In the genomic region with DNA sequence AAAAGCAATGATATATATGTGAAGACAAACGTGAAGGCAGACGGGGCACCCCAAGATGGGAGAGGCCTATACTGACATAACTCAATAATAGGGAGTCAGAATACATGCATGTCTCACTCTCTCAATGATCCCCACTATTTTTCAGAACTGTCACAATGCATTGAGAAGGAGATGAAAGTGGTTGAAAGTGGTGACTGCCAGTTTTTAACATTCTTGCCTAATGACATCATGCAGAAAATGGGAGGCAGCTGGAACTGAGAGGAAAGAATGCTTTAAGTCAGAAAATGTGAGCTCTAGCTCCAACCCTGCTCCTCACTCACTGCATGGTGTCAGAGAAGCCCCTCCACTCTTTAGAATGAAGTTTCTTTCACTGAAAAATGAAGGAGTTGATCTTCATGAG, we compare ENCODE assay signal across 14 cellular contexts. TPM values are rescaled to one million over a fixed set of nuclear protein-coding genes. Genes with fewer than 3 reads are reported as not detected.
DNase-seq lines count a peak whose midpoint lies in the region; ATAC-seq, FAIRE-seq and TF ChIP-seq lines count a peak whose summit lies in the region.
"Had no signal": no experiment of that assay in that cellular context is flagged by ENCODE, and none has a peak within 500 bp of the region (broad histone marks: within the 10 kb centered on the region; RNA-seq: fewer than 3 reads in every experiment).

No MANE protein-coding gene starts in this region.

- ATAC-seq in left ventricle myocardium superior (peak; percentile 18), GM12878 (peak; percentile 54), GM18502 (IDR thresholded peaks at IDR 0.05; ENCODE audit: poor library complexity, unreplicated experiment) (no peak)
- ATAC-seq: natural killer cell treated with Interleukin-12 subunit alpha and Interleukin-12 subunit beta and Interleukin-15 and Interleukin-18, amount 100 ng/mL, for 72 hours had no signal

- no peak for TF ChIP-seq CTCF in right atrium auricular region (IDR thresholded peaks at IDR 0.05)
- no peak for TF ChIP-seq CTCF in GM12878 (IDR thresholded peaks at IDR 0.05 in 2 of 3, conservative IDR thresholded peaks at IDR 0.05 in 1 of 3; ENCODE audit: control insufficient read depth in 2 of 3, extremely low read depth in 1 of 3, insufficient read depth in 1 of 3, low read depth in 3 of 3, low read length in 3 of 3)
- no peak for TF ChIP-seq CTCF in uterus (IDR thresholded peaks at IDR 0.05)
- no peak for TF ChIP-seq CTCF in thyroid gland (IDR thresholded peaks at IDR 0.05)

- 0% methylated on average over 2 of the region's 2 CpGs for WGBS in GM12878 (ENCODE audit: insufficient coverage, insufficient replicate concordance, low lambda C conversion rate, missing lambda C conversion rate)
- 62 to 63% methylated on average over 2 of the region's 2 CpGs for WGBS in thyroid gland, 2 donors

- H3K9me3 ChIP-seq in right atrium auricular region, result no peaks in the 10 kb centered on the region
- H3K9me3 ChIP-seq in GM12878 (replicated peaks; ENCODE audit: control insufficient read depth, insufficient read depth, low read length), result no peaks in the 10 kb centered on the region; the same call in 2 of the 3 replicates
- H3K9me3 ChIP-seq in uterus, result no peaks in the 10 kb centered on the region
- no peaks in the 10 kb centered on the region for H3K9me3 ChIP-seq in thyroid gland
- H3K9me3 ChIP-seq: esophagus squamous epithelium, upper lobe of left lung had no signal

- POLR2A ChIA-PET in GM12878 (lab: Charles Lee), result no interaction called here

- CTCF ChIA-PET in GM12878 (lab: Yijun Ruan, JAX), result no interaction called here

- RAD21 ChIA-PET in GM12878 (lab: Charles Lee; ENCODE audit: unreplicated experiment), result interaction anchor here (1.7 kb wide), 1 partner anchor 9 kb away, joined by 4 read pairs; no protein-coding TSS in a partner anchor

- H3K79me2 ChIP-seq in GM12878 (ENCODE audit: control insufficient read depth, insufficient read depth, low read length), result no peaks in the 10 kb centered on the region

- FAIRE-seq in GM12878 (lab: Jason Lieb, UNC), result no peak

- H3K9ac ChIP-seq in GM12878 (ENCODE audit: control insufficient read depth, insufficient read depth, low read length), result no peak overlapping the region

- no peaks in the 10 kb centered on the region for H4K20me1 ChIP-seq in GM12878 (ENCODE audit: control insufficient read depth, insufficient read depth)

- no peaks in the 10 kb centered on the region for H3K36me3 ChIP-seq in right atrium auricular region
- H3K36me3 ChIP-seq in GM12878 (ENCODE audit: control insufficient read depth in 2 of 2, insufficient read depth in 2 of 2, low read length in 1 of 2), result no peaks in the 10 kb centered on the region
- no peaks in the 10 kb centered on the region for H3K36me3 ChIP-seq in uterus
- no peaks in the 10 kb centered on the region for H3K36me3 ChIP-seq in thyroid gland
- H3K36me3 ChIP-seq: esophagus squamous epithelium, upper lobe of left lung had no signal

- H3K4me1 ChIP-seq in right atrium auricular region (no peaks in the 10 kb centered on the region), GM12878 (ENCODE audit: control insufficient read depth, insufficient read depth, low read length) (peaks cover under 1% of the 10 kb centered on the region; the same call in 1 of the 2 replicates), uterus (no peaks in the 10 kb centered on the region), thyroid gland (no peaks in the 10 kb centered on the region)
- H3K4me1 ChIP-seq: esophagus squamous epithelium, upper lobe of left lung had no signal

- no TSS peak for BruUV-seq in GM12878 (replicated peaks; lab: Mats Ljungman, UMichigan)

- SMC1A ChIA-PET in GM12878 (lab: Charles Lee; ENCODE audit: uncharacterized antibody, unreplicated experiment), result no interaction called here

- H3K27me3 ChIP-seq in right atrium auricular region (no peaks in the 10 kb centered on the region), GM12878 (replicated peaks in 1 of 2; ENCODE audit: control insufficient read depth in 2 of 2, insufficient read depth in 2 of 2, low read length in 1 of 2) (no peaks in the 10 kb centered on the region), uterus (no peaks in the 10 kb centered on the region), thyroid gland (no peaks in the 10 kb centered on the region)
- H3K27me3 ChIP-seq: esophagus squamous epithelium, upper lobe of left lung had no signal

- no peak overlapping the region for H3K4me3 ChIP-seq in right atrium auricular region
- H3K4me3 ChIP-seq in GM12878, result no peak overlapping the region
- no peak overlapping the region for H3K4me3 ChIP-seq in uterus
- H3K4me3 ChIP-seq in thyroid gland (replicated peaks in 1 of 3), result no peak overlapping the region
- H3K4me3 ChIP-seq: esophagus squamous epithelium, upper lobe of left lung had no signal

- no peak for TF ChIP-seq RAD21 in GM12878 (IDR thresholded peaks at IDR 0.05; ENCODE audit: insufficient read depth, low read depth, low read length)

- TF ChIP-seq POLR2A in GM12878 (IDR thresholded peaks at IDR 0.05; ENCODE audit: low read depth, low read length) (no peak), uterus (IDR thresholded peaks at IDR 0.05) (no peak), thyroid gland (IDR thresholded peaks at IDR 0.05) (no peak)

- intact Hi-C loops in left ventricle myocardium superior (cut with micrococcal nuclease) (no loop called here), GM12878 (cut with micrococcal nuclease; ENCODE audit: unreplicated experiment) (no loop called here), uterus (cut with DNase I; ENCODE audit: low total_unique reads) (no loop called here), thyroid gland (cut with DNase I) (no loop called here)

- no peak overlapping the region for H2AFZ ChIP-seq in GM12878 (ENCODE audit: control insufficient read depth, low read depth, low read length)

- H3K4me2 ChIP-seq in GM12878 (ENCODE audit: control insufficient read depth, insufficient read depth), result no peak overlapping the region

- in situ Hi-C loops in GM12878 (cut with MboI), result no loop called here

- H3K27ac ChIP-seq in right atrium auricular region, result no peak overlapping the region
- H3K27ac ChIP-seq in GM12878 (ENCODE audit: control insufficient read depth, insufficient read depth), result no peak overlapping the region
- peak overlapping the region; percentile 14 to 30 for H3K27ac ChIP-seq in uterus
- no peak overlapping the region for H3K27ac ChIP-seq in thyroid gland
- H3K27ac ChIP-seq: esophagus squamous epithelium, upper lobe of left lung had no signal

- DNase-seq in left ventricle myocardium superior, result no peak
- no peak for DNase-seq in right atrium auricular region (ENCODE audit: low spot score)
- no peak for DNase-seq in GM12878 (ENCODE audit: low read depth, low spot score)
- DNase-seq in iPS-NIHi7 (ENCODE audit: extremely low spot score), result peak; percentile 30
- no peak for DNase-seq in uterus
- DNase-seq in thyroid gland, result no peak
- DNase-seq in COLO668 (lab: John Stamatoyannopoulos, UW; ENCODE audit: unreplicated experiment), result no peak
- DNase-seq: DMS53, esophagus squamous epithelium, HFFc6, kidney, upper lobe of left lung had no signal

- TF ChIP-seq EP300 in GM12878 (IDR thresholded peaks at IDR 0.05; ENCODE audit: borderline replicate concordance in 1 of 2, control insufficient read depth in 1 of 2, low read depth in 2 of 2, low read length in 2 of 2), result no peak

TF ChIP-seq in GM12878, 131 proteins besides CTCF, POLR2A, EP300 and RAD21:
- peak; percentile 54 for TF ChIP-seq JUNB (IDR thresholded peaks at IDR 0.05)
- TF ChIP-seq IRF4 (IDR thresholded peaks at IDR 0.05; ENCODE audit: low read depth, low read length), result no peak
- peak; percentile 42; the same call in 1 of the 2 replicates for TF ChIP-seq NFIC (IDR thresholded peaks at IDR 0.05; ENCODE audit: low read depth, low read length)
- TF ChIP-seq CREB1 (IDR thresholded peaks at IDR 0.05; ENCODE audit: low read depth), result peak; percentile 39; the same call in 1 of the 2 replicates
TF ChIP-seq in GM12878: peak in this region for 3.

RNA-seq across cellular contexts. Expression of gene P2RY1, which starts 55.3 kb away (rescaled TPM):
- total RNA-seq in left ventricle myocardium superior, result 11.5 TPM
- 1 to 10 TPM; 2.2 to 3.1 TPM for total RNA-seq in right atrium auricular region
- 0.92 and 0.93 TPM in 2 replicates for total RNA-seq in GM12878 (2013; cell fraction: nucleolus; rRNA removed)
- 3.3 and 4.2 TPM in 2 replicates for total RNA-seq in GM12878 (2014; rRNA removed)
- 3.1 and 3.4 TPM in 2 replicates for total RNA-seq in GM12878 (2014; rRNA removed; fragmentation: Illumina TruSeq; extraction: Trizol)
- 3.1 and 3.3 TPM in 2 replicates for total RNA-seq in GM12878 (2021)
- 0.87 TPM for polyA plus RNA-seq in GM12878 (2011; ENCODE audit: low read depth)
- polyA plus RNA-seq in GM12878 (2011; rRNA removed), result 0.01 TPM in 2 replicates
- 0.02 TPM in 1 of 2 replicates, not detected in the other for polyA plus RNA-seq in GM12878 (2011; cell fraction: cytosol; rRNA removed)
- polyA plus RNA-seq in GM12878 (2011; cell fraction: nucleus; rRNA removed), result 0.04 TPM in 2 replicates
- polyA plus RNA-seq in GM12878 (2012), result 2.0 and 2.2 TPM in 2 replicates
- polyA plus RNA-seq in GM12878 (2014; fragmentation: Illumina TruSeq; extraction: Trizol), result 2.4 and 3.1 TPM in 2 replicates
- under 1 TPM; 0.58 to 0.66 TPM for polyA plus RNA-seq in GM12878 (2014; fragmentation: Nextera tagmentation; extraction: Ambion mirVana)
- polyA plus RNA-seq in GM12878 (2014; rRNA removed), result 1.9 and 2.3 TPM in 2 replicates
- 1 to 10 TPM; 1.1 to 1.4 TPM for polyA plus RNA-seq in GM12878 (2016; fragmentation: Nextera tagmentation; extraction: Ambion mirVana)
- polyA minus RNA-seq in GM12878 (2011; rRNA and poly(A)+ RNA removed), result under 0.01 TPM in 1 of 2 replicates, not detected in the other
- not detected in 2 replicates for polyA minus RNA-seq in GM12878 (2011; cell fraction: cytosol; rRNA and poly(A)+ RNA removed)
- 0.10 and 0.12 TPM in 2 replicates for polyA minus RNA-seq in GM12878 (2011; cell fraction: nucleus; rRNA and poly(A)+ RNA removed)
- 10 to 100 TPM in 2 of 4 donors, 1 to 10 TPM in 2; 4.9 to 30.7 (median 13.8) TPM for total RNA-seq in uterus
- 1 to 10 TPM; 2.1 to 4.5 (median 3.1) TPM for total RNA-seq in thyroid gland
- total RNA-seq: HFFc6 had no signal

Comparison
In these comparisons a context has a peak if more than half of its experiments do, and no peak if none do; other contexts are left out.
1. H3K27ac ChIP-seq: peak in uterus (2 of 2); none in right atrium auricular region (0 of 2), GM12878 (single experiment) and thyroid gland (0 of 3).